In genomic region chr4:146343199-146343598, GRCh38 we compare ENCODE assay signal across 11 cellular contexts.
DNase-seq lines count a peak whose midpoint lies in the region; ATAC-seq and TF ChIP-seq lines count a peak whose summit lies in the region.
"Had no signal": no experiment of that assay in that cellular context is flagged by ENCODE, and none has a peak within 500 bp of the region (broad histone marks: within the 10 kb centered on the region; RNA-seq: fewer than 3 reads in every experiment).

No MANE protein-coding gene starts in this region.

- no peak overlapping the region for H3K4me2 ChIP-seq in PC-3 (ENCODE audit: low read length)

- H3K27ac ChIP-seq in PC-3 (ENCODE audit: low read length) = no peak overlapping the region
- H3K27ac ChIP-seq: GM23248, RWPE1, tibial artery had no signal

- no peaks in the 10 kb centered on the region for H3K9me2 ChIP-seq in PC-3 (replicated peaks; ENCODE audit: low read length)

- H3K4me3 ChIP-seq in PC-3 (ENCODE audit: low read length) = no peak overlapping the region
- H3K4me3 ChIP-seq: GM23248, tibial artery had no signal

- H3K4me1 ChIP-seq in PC-3 (ENCODE audit: insufficient read depth, low read length) = peaks cover 8% of the 10 kb centered on the region
- H3K4me1 ChIP-seq: tibial artery had no signal

- intact Hi-C loops in PC-3 (cut with micrococcal nuclease) = loop anchor here (5.0 to 10.0 kb wide), 3 partner anchors 122 to 749 kb away; no protein-coding TSS in a partner anchor

- ATAC-seq in GM18499 (IDR thresholded peaks at IDR 0.05; ENCODE audit: insufficient read depth, unreplicated experiment) (peak; percentile 77), GM19467 (IDR thresholded peaks at IDR 0.05; ENCODE audit: unreplicated experiment) (peak; percentile 66), HG03039 (IDR thresholded peaks at IDR 0.05; ENCODE audit: unreplicated experiment) (peak; percentile 72), PC-3 (peak; percentile 15; the same call in 1 of the 2 replicates), left lobe of liver (no peak)

- no peaks in the 10 kb centered on the region for H3F3A ChIP-seq in PC-3 (ENCODE audit: low read length, unreplicated experiment)

- H4K20me1 ChIP-seq in PC-3 (ENCODE audit: low read length) = no peaks in the 10 kb centered on the region

- no peak overlapping the region for H3K9ac ChIP-seq in PC-3 (ENCODE audit: low read length)
- H3K9ac ChIP-seq: GM23248 had no signal

- POLR2A ChIA-PET in PC-3 (lab: Charles Lee; ENCODE audit: unreplicated experiment) = interaction anchor here (0.6 kb wide), 2 partner anchors 303 to 656 kb away, joined by 5 to 7 read pairs; no protein-coding TSS in a partner anchor

- H3K27me3 ChIP-seq in PC-3 (ENCODE audit: low read length) = no peaks in the 10 kb centered on the region
- H3K27me3 ChIP-seq: tibial artery had no signal

- no peak for DNase-seq in PC-3
- DNase-seq in left lobe of liver (ENCODE audit: low spot score) = no peak
- DNase-seq in NCI-H1105 treated with DMSO at 0.1 percent for 48 hours (lab: John Stamatoyannopoulos, UW) = no peak
- no peak for DNase-seq in inferior parietal cortex (ENCODE audit: extremely low spot score)
- no peak for DNase-seq in T-helper 1 cell
- DNase-seq: tibial artery had no signal

- H3K36me3 ChIP-seq in PC-3 (ENCODE audit: low read depth, low read length) = no peaks in the 10 kb centered on the region
- H3K36me3 ChIP-seq: tibial artery had no signal

- H2AFZ ChIP-seq in PC-3 (ENCODE audit: low read length) = no peak overlapping the region
- H2AFZ ChIP-seq: GM23248 had no signal

- TF ChIP-seq CTCF in PC-3 (conservative IDR thresholded peaks at IDR 0.05; ENCODE audit: low read depth, low read length) = no peak

- H3K79me2 ChIP-seq in PC-3 (ENCODE audit: low read length) = no peaks in the 10 kb centered on the region

- CTCF ChIA-PET in PC-3 (lab: Charles Lee) = interaction anchor here (0.7 kb wide), 1 partner anchor 1857 kb away, joined by 5 read pairs; no protein-coding TSS in a partner anchor

- no peaks in the 10 kb centered on the region for H3K9me3 ChIP-seq in PC-3 (ENCODE audit: low read length)
- H3K9me3 ChIP-seq: tibial artery had no signal

- no TSS peak for BruUV-seq in PC-3 (replicated peaks; lab: Mats Ljungman, UMichigan)
